Comparison of ENCODE assay signal across 18 cellular contexts in the genomic region with DNA sequence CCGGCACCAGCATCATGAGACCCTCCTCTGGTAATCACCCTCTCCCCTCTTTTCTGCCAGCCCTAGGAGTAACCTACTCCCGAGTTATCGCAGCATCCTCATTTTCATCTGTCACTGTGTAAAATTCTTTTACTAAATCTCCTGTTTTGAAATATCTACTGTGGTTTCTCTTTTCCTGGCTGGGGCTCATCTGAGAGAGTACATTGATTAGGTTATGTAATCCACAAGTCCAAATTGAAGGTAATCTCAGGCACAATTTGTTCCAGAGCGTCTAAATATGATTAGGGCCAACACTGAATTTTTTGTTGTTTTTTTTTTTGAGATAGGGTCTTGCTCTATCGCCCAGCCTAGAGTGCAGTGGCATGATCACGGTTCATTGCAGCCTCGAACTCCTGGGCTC.
DNase-seq lines count a peak whose midpoint lies in the region; ATAC-seq lines count a peak whose summit lies in the region.
"Had no signal": no experiment of that assay in that cellular context is flagged by ENCODE, and none has a peak within 500 bp of the region (broad histone marks: within the 10 kb centered on the region; RNA-seq: fewer than 3 reads in every experiment).

No MANE protein-coding gene starts in this region.

- peaks cover 27% of the 10 kb centered on the region for H3K4me1 Mint-ChIP-seq in activated naive CD8-positive, alpha-beta T cell treated with anti-CD3 and anti-CD28 coated beads, Interleukin-2, amount 50 U/mL, for 24 hours
- H3K4me1 Mint-ChIP-seq in activated naive CD8-positive, alpha-beta T cell treated with anti-CD3 and anti-CD28 coated beads for 36 hours: peaks cover 8% of the 10 kb centered on the region
- H3K4me1 Mint-ChIP-seq in T-helper 17 cell: peaks cover 9% of the 10 kb centered on the region

- no peak for ATAC-seq in activated naive CD8-positive, alpha-beta T cell treated with anti-CD3 and anti-CD28 coated beads, Interleukin-2, amount 50 U/mL, for 24 hours
- ATAC-seq in T-helper 17 cell: no peak
- peak; percentile 75 for ATAC-seq in left lobe of liver
- ATAC-seq in HG03045 (IDR thresholded peaks at IDR 0.05; ENCODE audit: unreplicated experiment): no peak
- ATAC-seq: CD8-positive, alpha-beta T cell; GM23338; HCT116 had no signal

- peak; percentile 30 for DNase-seq in NOMO-1 treated with DMSO at 0.1 percent for 48 hours (lab: John Stamatoyannopoulos, UW; ENCODE audit: unreplicated experiment)
- no peak for DNase-seq in NOMO-1 treated with dmso at 0.1 percent for 144 hours (lab: John Stamatoyannopoulos, UW; ENCODE audit: unreplicated experiment)
- no peak for DNase-seq in activated naive CD8-positive, alpha-beta T cell treated with anti-CD3 and anti-CD28 coated beads, Interleukin-2, amount 50 U/mL, for 24 hours
- no peak for DNase-seq in activated naive CD8-positive, alpha-beta T cell treated with anti-CD3 and anti-CD28 coated beads for 36 hours
- DNase-seq in T-helper 17 cell: no peak
- no peak for DNase-seq in left lobe of liver (ENCODE audit: low spot score)
- DNase-seq in central memory CD4-positive, alpha-beta T cell: no peak
- DNase-seq: 8988T; Calu3; CD8-positive, alpha-beta T cell; DMS79 treated with DMSO at 0.1 percent for 48 hours; GF-D8; H7; HFFc6 had no signal

- H3K27ac Mint-ChIP-seq in activated naive CD8-positive, alpha-beta T cell treated with anti-CD3 and anti-CD28 coated beads, Interleukin-2, amount 50 U/mL, for 24 hours: peak overlapping the region; percentile 54
- H3K27ac Mint-ChIP-seq in activated naive CD8-positive, alpha-beta T cell treated with anti-CD3 and anti-CD28 coated beads for 36 hours: no peak overlapping the region
- H3K27ac Mint-ChIP-seq in T-helper 17 cell: peak overlapping the region; percentile 32
- H3K27ac Mint-ChIP-seq: B cell; CD8-positive, alpha-beta T cell; GM23338; HFFc6 had no signal

- H3K9me3 ChIP-seq in T-helper 17 cell (ENCODE audit: control insufficient read depth, low read length, poor library complexity, severe bottlenecking): no peaks in the 10 kb centered on the region

- no peak overlapping the region for H3K4me3 Mint-ChIP-seq in activated naive CD8-positive, alpha-beta T cell treated with anti-CD3 and anti-CD28 coated beads, Interleukin-2, amount 50 U/mL, for 24 hours
- H3K4me3 Mint-ChIP-seq in activated naive CD8-positive, alpha-beta T cell treated with anti-CD3 and anti-CD28 coated beads for 36 hours: no peak overlapping the region
- no peak overlapping the region for H3K4me3 Mint-ChIP-seq in T-helper 17 cell
- H3K4me3 Mint-ChIP-seq: B cell; CD8-positive, alpha-beta T cell; GM23338; HFFc6 had no signal

- peaks cover 2% of the 10 kb centered on the region for H3K36me3 Mint-ChIP-seq in activated naive CD8-positive, alpha-beta T cell treated with anti-CD3 and anti-CD28 coated beads, Interleukin-2, amount 50 U/mL, for 24 hours (ENCODE audit: low read depth)
- no peaks in the 10 kb centered on the region for H3K36me3 Mint-ChIP-seq in activated naive CD8-positive, alpha-beta T cell treated with anti-CD3 and anti-CD28 coated beads for 36 hours
- no peaks in the 10 kb centered on the region for H3K36me3 Mint-ChIP-seq in T-helper 17 cell (ENCODE audit: low read depth)
- H3K36me3 Mint-ChIP-seq: CD8-positive, alpha-beta T cell had no signal

- H3K9me3 Mint-ChIP-seq in activated naive CD8-positive, alpha-beta T cell treated with anti-CD3 and anti-CD28 coated beads, Interleukin-2, amount 50 U/mL, for 24 hours: peaks cover 13% of the 10 kb centered on the region
- peaks cover 5% of the 10 kb centered on the region for H3K9me3 Mint-ChIP-seq in activated naive CD8-positive, alpha-beta T cell treated with anti-CD3 and anti-CD28 coated beads for 36 hours

- peaks cover 19% of the 10 kb centered on the region for H3K27me3 Mint-ChIP-seq in activated naive CD8-positive, alpha-beta T cell treated with anti-CD3 and anti-CD28 coated beads, Interleukin-2, amount 50 U/mL, for 24 hours
- peaks cover 24% of the 10 kb centered on the region for H3K27me3 Mint-ChIP-seq in activated naive CD8-positive, alpha-beta T cell treated with anti-CD3 and anti-CD28 coated beads for 36 hours
- H3K27me3 Mint-ChIP-seq in T-helper 17 cell: peaks cover 19% of the 10 kb centered on the region
